Comparison of ENCODE assay signal across 10 cellular contexts in genomic region chr15:63940956-63941620, GRCh38.
DNase-seq lines count a peak whose midpoint lies in the region; ATAC-seq, FAIRE-seq and TF ChIP-seq lines count a peak whose summit lies in the region.
"Had no signal": no experiment of that assay in that cellular context is flagged by ENCODE, and none has a peak within 500 bp of the region (broad histone marks: within the 10 kb centered on the region; RNA-seq: fewer than 3 reads in every experiment).

No MANE protein-coding gene starts in this region.

- H3K36me3 Mint-ChIP-seq in activated naive CD8-positive, alpha-beta T cell treated with anti-CD3 and anti-CD28 coated beads, Interleukin-2, amount 10 ng/mL, durations not matched to agents 7 days and 5 days: peaks cover 3% of the 10 kb centered on the region
- H3K36me3 Mint-ChIP-seq in activated naive CD8-positive, alpha-beta T cell treated with anti-CD3 and anti-CD28 coated beads, Interleukin-2, amount 50 U/mL, for 24 hours (ENCODE audit: low read depth): no peaks in the 10 kb centered on the region
- H3K36me3 Mint-ChIP-seq in activated T-helper 1 cell treated with anti-CD3 and anti-CD28 coated beads, Interleukin-12 subunit alpha, Interleukin-12 subunit beta, Interleukin-2, Interleukin-4 antibody, amounts not matched to agents 30 ng/mL and 10 ng/mL and 1 ng/mL, durations not matched to agents 14 hours and 24 hours and 36 hours (ENCODE audit: low read depth): peaks cover 6% of the 10 kb centered on the region

- peaks cover 36% of the 10 kb centered on the region for H3K4me1 Mint-ChIP-seq in activated naive CD8-positive, alpha-beta T cell treated with anti-CD3 and anti-CD28 coated beads, Interleukin-2, amount 10 ng/mL, durations not matched to agents 7 days and 5 days
- peaks cover 41% of the 10 kb centered on the region for H3K4me1 Mint-ChIP-seq in activated naive CD8-positive, alpha-beta T cell treated with anti-CD3 and anti-CD28 coated beads, Interleukin-2, amount 50 U/mL, for 24 hours
- peaks cover 69% of the 10 kb centered on the region for H3K4me1 Mint-ChIP-seq in activated T-helper 1 cell treated with anti-CD3 and anti-CD28 coated beads, Interleukin-12 subunit alpha, Interleukin-12 subunit beta, Interleukin-2, Interleukin-4 antibody, amounts not matched to agents 30 ng/mL and 10 ng/mL and 1 ng/mL, durations not matched to agents 14 hours and 24 hours and 36 hours (ENCODE audit: low read depth)

- DNase-seq in activated naive CD8-positive, alpha-beta T cell treated with anti-CD3 and anti-CD28 coated beads, Interleukin-2, amount 10 ng/mL, durations not matched to agents 7 days and 5 days: no peak
- DNase-seq in activated naive CD8-positive, alpha-beta T cell treated with anti-CD3 and anti-CD28 coated beads, Interleukin-2, amount 50 U/mL, for 24 hours: no peak
- no peak for DNase-seq in activated T-helper 1 cell treated with anti-CD3 and anti-CD28 coated beads, Interleukin-12 subunit alpha, Interleukin-12 subunit beta, Interleukin-2, Interleukin-4 antibody, amounts not matched to agents 30 ng/mL and 10 ng/mL and 1 ng/mL, durations not matched to agents 14 hours and 24 hours and 36 hours (ENCODE audit: low spot score)
- no peak for DNase-seq in HepG2 (ENCODE audit: low spot score)
- no peak for DNase-seq in upper lobe of left lung
- no peak for DNase-seq in COLO668 (lab: John Stamatoyannopoulos, UW; ENCODE audit: unreplicated experiment)
- DNase-seq in H4 (ENCODE audit: low spot score): no peak
- DNase-seq in GM03348 (ENCODE audit: low spot score): no peak
- DNase-seq: activated gamma-delta T cell treated with Interleukin-2 at 50 U/mL for 16 hours, mesendoderm had no signal

- no peak for TF ChIP-seq RAD21 in HepG2 (CRISPR knock-in tag; IDR thresholded peaks at IDR 0.05)

- POLR2A ChIA-PET in activated naive CD8-positive, alpha-beta T cell treated with anti-CD3 and anti-CD28 coated beads, Interleukin-2, amount 10 ng/mL, durations not matched to agents 7 days and 5 days (lab: Charles Lee): no interaction called here
- POLR2A ChIA-PET in HepG2 (lab: Yijun Ruan, JAX): interaction anchor here (0.7 kb wide), 1 partner anchor 947 kb away, joined by 3 read pairs; no protein-coding TSS in a partner anchor

- no peaks in the 10 kb centered on the region for H4K20me1 ChIP-seq in HepG2 (ENCODE audit: insufficient read depth, low read length)

- H3K4me1 ChIP-seq in HepG2 (ENCODE audit: insufficient read depth, low read length): peaks cover 66% of the 10 kb centered on the region
- H3K4me1 ChIP-seq in upper lobe of left lung: peaks cover 38 to 49% (median 43%) of the 10 kb centered on the region in 4 donors

- TF ChIP-seq CTCF in HepG2 (CRISPR knock-in tag; IDR thresholded peaks at IDR 0.05) (no peak), upper lobe of left lung (IDR thresholded peaks at IDR 0.05) (no peak)

- peak overlapping the region; percentile 43; the same call in 1 of the 2 replicates for H3K4me2 ChIP-seq in HepG2 (ENCODE audit: low read depth, low read length)

- FAIRE-seq in HepG2 (lab: Jason Lieb, UNC): no peak

- no peaks in the 10 kb centered on the region for H3K9me3 ChIP-seq in HepG2 (ENCODE audit: low read length)
- no peaks in the 10 kb centered on the region for H3K9me3 ChIP-seq in upper lobe of left lung

- H3K9ac ChIP-seq in HepG2 (ENCODE audit: insufficient read depth, low read depth, low read length): no peak overlapping the region; the same call in 1 of the 2 replicates

- H3K27me3 Mint-ChIP-seq in activated naive CD8-positive, alpha-beta T cell treated with anti-CD3 and anti-CD28 coated beads, Interleukin-2, amount 10 ng/mL, durations not matched to agents 7 days and 5 days: no peaks in the 10 kb centered on the region
- H3K27me3 Mint-ChIP-seq in activated naive CD8-positive, alpha-beta T cell treated with anti-CD3 and anti-CD28 coated beads, Interleukin-2, amount 50 U/mL, for 24 hours: no peaks in the 10 kb centered on the region
- no peaks in the 10 kb centered on the region for H3K27me3 Mint-ChIP-seq in activated T-helper 1 cell treated with anti-CD3 and anti-CD28 coated beads, Interleukin-12 subunit alpha, Interleukin-12 subunit beta, Interleukin-2, Interleukin-4 antibody, amounts not matched to agents 30 ng/mL and 10 ng/mL and 1 ng/mL, durations not matched to agents 14 hours and 24 hours and 36 hours (ENCODE audit: insufficient read depth)

- ATAC-seq in activated naive CD8-positive, alpha-beta T cell treated with anti-CD3 and anti-CD28 coated beads, Interleukin-2, amount 10 ng/mL, durations not matched to agents 7 days and 5 days (ENCODE audit: low read depth): no peak
- ATAC-seq in activated naive CD8-positive, alpha-beta T cell treated with anti-CD3 and anti-CD28 coated beads, Interleukin-2, amount 50 U/mL, for 24 hours: no peak
- ATAC-seq in HepG2: no peak
- ATAC-seq in upper lobe of left lung (ENCODE audit: low FRiP score in 2 of 2): no peak

- peak overlapping the region; percentile 44 for H3K27ac Mint-ChIP-seq in activated naive CD8-positive, alpha-beta T cell treated with anti-CD3 and anti-CD28 coated beads, Interleukin-2, amount 10 ng/mL, durations not matched to agents 7 days and 5 days
- H3K27ac Mint-ChIP-seq in activated naive CD8-positive, alpha-beta T cell treated with anti-CD3 and anti-CD28 coated beads, Interleukin-2, amount 50 U/mL, for 24 hours: no peak overlapping the region
- peak overlapping the region; percentile 14 for H3K27ac Mint-ChIP-seq in activated T-helper 1 cell treated with anti-CD3 and anti-CD28 coated beads, Interleukin-12 subunit alpha, Interleukin-12 subunit beta, Interleukin-2, Interleukin-4 antibody, amounts not matched to agents 30 ng/mL and 10 ng/mL and 1 ng/mL, durations not matched to agents 14 hours and 24 hours and 36 hours

- TF ChIP-seq POLR2A in HepG2 (IDR thresholded peaks at IDR 0.05; ENCODE audit: insufficient read depth in 1 of 2, low read depth in 2 of 2, low read length in 2 of 2) (no peak), upper lobe of left lung (IDR thresholded peaks at IDR 0.05) (no peak)

- H3K36me3 ChIP-seq in HepG2 (replicated peaks in 1 of 2; ENCODE audit: control insufficient read depth in 1 of 2, insufficient read depth in 2 of 2, low read length in 2 of 2) (no peaks in the 10 kb centered on the region), upper lobe of left lung (no peaks in the 10 kb centered on the region)

- no peak overlapping the region for H3K4me3 Mint-ChIP-seq in activated naive CD8-positive, alpha-beta T cell treated with anti-CD3 and anti-CD28 coated beads, Interleukin-2, amount 10 ng/mL, durations not matched to agents 7 days and 5 days
- H3K4me3 Mint-ChIP-seq in activated naive CD8-positive, alpha-beta T cell treated with anti-CD3 and anti-CD28 coated beads, Interleukin-2, amount 50 U/mL, for 24 hours: no peak overlapping the region
- H3K4me3 Mint-ChIP-seq in activated T-helper 1 cell treated with anti-CD3 and anti-CD28 coated beads, Interleukin-12 subunit alpha, Interleukin-12 subunit beta, Interleukin-2, Interleukin-4 antibody, amounts not matched to agents 30 ng/mL and 10 ng/mL and 1 ng/mL, durations not matched to agents 14 hours and 24 hours and 36 hours: no peak overlapping the region

- peaks cover 1% of the 10 kb centered on the region for H3K9me3 Mint-ChIP-seq in activated naive CD8-positive, alpha-beta T cell treated with anti-CD3 and anti-CD28 coated beads, Interleukin-2, amount 10 ng/mL, durations not matched to agents 7 days and 5 days
- no peaks in the 10 kb centered on the region for H3K9me3 Mint-ChIP-seq in activated naive CD8-positive, alpha-beta T cell treated with anti-CD3 and anti-CD28 coated beads, Interleukin-2, amount 50 U/mL, for 24 hours
- no peaks in the 10 kb centered on the region for H3K9me3 Mint-ChIP-seq in activated T-helper 1 cell treated with anti-CD3 and anti-CD28 coated beads, Interleukin-12 subunit alpha, Interleukin-12 subunit beta, Interleukin-2, Interleukin-4 antibody, amounts not matched to agents 30 ng/mL and 10 ng/mL and 1 ng/mL, durations not matched to agents 14 hours and 24 hours and 36 hours

- in situ Hi-C loops in HepG2 (cut with HindIII; ENCODE audit: extremely low pct_ligation_motif_present, low pct_unique_long_range_greater_than_20kb): no loop called here

- peak overlapping the region; percentile 15 for H3K27ac ChIP-seq in HepG2 (ENCODE audit: extremely low read length, insufficient read depth, low read length)
- H3K27ac ChIP-seq in upper lobe of left lung: peak overlapping the region in 3 of 4 donors; percentile 19 to 83 (median 82)

- TF ChIP-seq EP300 in HepG2 (IDR thresholded peaks at IDR 0.05; ENCODE audit: low read depth in 2 of 2, low read length in 2 of 2): no peak
- no peak for TF ChIP-seq EP300 in HepG2 (CRISPR knock-in tag; IDR thresholded peaks at IDR 0.05; ENCODE audit: borderline replicate concordance)
- TF ChIP-seq EP300 in upper lobe of left lung (IDR thresholded peaks at IDR 0.05): no peak

- H3K79me2 ChIP-seq in HepG2 (ENCODE audit: insufficient read depth, low read length): no peaks in the 10 kb centered on the region

- H3K27me3 ChIP-seq in HepG2 (ENCODE audit: control insufficient read depth in 1 of 2, insufficient read depth in 2 of 2, low read length in 2 of 2) (no peaks in the 10 kb centered on the region), upper lobe of left lung (no peaks in the 10 kb centered on the region)

- WGBS in HepG2 (ENCODE audit: low lambda C conversion rate): 13% methylated on average over 3 of the region's 4 CpGs
- 68 to 87% methylated on average over 4 of the region's 4 CpGs for WGBS in upper lobe of left lung, 2 donors

- BruUV-seq in HepG2 (replicated peaks; lab: Mats Ljungman, UMichigan): no TSS peak

- H2AFZ ChIP-seq in HepG2 (ENCODE audit: low read length): no peak overlapping the region

- intact Hi-C loops in activated T-helper 1 cell treated with anti-CD3 and anti-CD28 coated beads, Interleukin-12 subunit alpha, Interleukin-12 subunit beta, Interleukin-2, Interleukin-4 antibody, amounts not matched to agents 30 ng/mL and 10 ng/mL and 1 ng/mL, durations not matched to agents 14 hours and 24 hours and 36 hours (cut with micrococcal nuclease): no loop called here
- intact Hi-C loops in HepG2 (cut with micrococcal nuclease; ENCODE audit: unreplicated experiment): no loop called here

- H3K4me3 ChIP-seq in HepG2 (replicated peaks in 1 of 3; ENCODE audit: insufficient read depth in 1 of 3, low read depth in 2 of 3, low read length in 3 of 3): peak overlapping the region in 1 of 3 experiments; percentile 9; a peak in 1 of 6 replicates
- no peak overlapping the region for H3K4me3 ChIP-seq in upper lobe of left lung

- CTCF ChIA-PET in HepG2 (lab: Yijun Ruan, JAX; ENCODE audit: low intra/inter-chr PET ratio, low total read pairs): no interaction called here

TF ChIP-seq in HepG2, 621 proteins besides CTCF, POLR2A, EP300 and RAD21 (continues in another document):
- no peak for TF ChIP-seq KAT2B (IDR thresholded peaks at IDR 0.05; ENCODE audit: borderline replicate concordance, low read depth, low read length)
- TF ChIP-seq PAX8 (CRISPR knock-in tag; IDR thresholded peaks at IDR 0.05; ENCODE audit: borderline replicate concordance): no peak
